Comparison of ENCODE assay signal across 15 cellular contexts in the genomic region with DNA sequence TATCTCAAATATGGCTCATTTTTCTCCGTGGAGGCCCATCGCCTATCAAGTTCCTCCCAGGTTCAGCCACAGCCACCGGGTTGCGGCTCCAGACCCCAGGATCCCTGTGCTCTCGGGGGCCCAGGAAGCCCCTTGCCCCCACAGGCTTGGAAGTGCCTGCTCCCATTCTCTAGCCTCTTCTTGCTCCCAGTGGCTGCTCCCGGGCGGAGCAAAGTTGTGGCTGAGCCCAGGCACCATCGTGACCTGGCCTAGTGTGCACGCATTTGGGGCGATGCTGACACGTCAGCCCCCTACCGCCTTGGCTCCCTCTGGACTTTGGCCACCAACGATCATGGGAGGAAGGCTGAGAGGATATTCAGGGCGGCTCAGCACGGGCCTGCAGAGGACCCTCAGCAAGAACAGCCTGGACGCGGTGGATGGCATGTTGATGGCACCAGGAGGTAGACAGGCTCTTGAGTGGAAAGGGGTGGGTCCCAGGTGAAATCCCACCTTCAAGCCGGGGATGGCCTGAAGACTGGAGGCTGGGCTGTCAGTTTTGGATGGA.
DNase-seq lines count a peak whose midpoint lies in the region; ATAC-seq and TF ChIP-seq lines count a peak whose summit lies in the region.
"Had no signal": no experiment of that assay in that cellular context is flagged by ENCODE, and none has a peak within 500 bp of the region (broad histone marks: within the 10 kb centered on the region; RNA-seq: fewer than 3 reads in every experiment).

No MANE protein-coding gene starts in this region.

- H3K4ac ChIP-seq in neuronal stem cell (ENCODE audit: low read length), result no peak overlapping the region

- H4K8ac ChIP-seq in neuronal stem cell (ENCODE audit: low read depth, low read length), result no peak overlapping the region

- peak overlapping the region; percentile 84 for H2BK12ac ChIP-seq in neuronal stem cell (ENCODE audit: low read length)

- peaks cover 3% of the 10 kb centered on the region for H3K9me3 Mint-ChIP-seq in chondrocyte (ENCODE audit: low read depth)
- H3K9me3 Mint-ChIP-seq: CD8-positive, alpha-beta T cell; GM23338; HFFc6 had no signal

- no peak for TF ChIP-seq POLR2A in upper lobe of left lung (IDR thresholded peaks at IDR 0.05)

- H2BK15ac ChIP-seq in neuronal stem cell (ENCODE audit: low read length), result no peak overlapping the region

- ATAC-seq in upper lobe of left lung (ENCODE audit: low FRiP score in 2 of 2), result peak; percentile 8 to 40
- ATAC-seq: CD8-positive, alpha-beta T cell; GM23338; HepG2 had no signal

- H3K36me3 ChIP-seq in neuronal stem cell (replicated peaks in 1 of 2; ENCODE audit: control insufficient read depth in 2 of 2, insufficient read depth in 2 of 2, low read length in 2 of 2) (no peaks in the 10 kb centered on the region), upper lobe of left lung (no peaks in the 10 kb centered on the region)
- H3K36me3 ChIP-seq: BLaER1 treated with 17β-estradiol and CSF1 and Interleukin-3, amounts not matched to agents 10 nM and 100 nM had no signal

- no peaks in the 10 kb centered on the region for H3K4me1 Mint-ChIP-seq in chondrocyte (ENCODE audit: low read depth)
- H3K4me1 Mint-ChIP-seq: B cell had no signal

- peak overlapping the region; percentile 85 for H3K23ac ChIP-seq in neuronal stem cell (ENCODE audit: low read depth, low read length, poor library complexity)

- DNase-seq in chondrocyte (ENCODE audit: low spot score) (peak; percentile 64), neuronal stem cell (ENCODE audit: low spot score) (no peak), upper lobe of left lung (peak in 1 of 2 donors; percentile 41), midbrain (lab: John Stamatoyannopoulos, UW) (no peak), DMS53 treated with DMSO at 0.1 percent for 48 hours (lab: John Stamatoyannopoulos, UW; ENCODE audit: unreplicated experiment) (no peak)
- no peak for DNase-seq in effector CD8-positive, alpha-beta T cell (lab: John Stamatoyannopoulos, UW)
- DNase-seq: CD8-positive, alpha-beta T cell; DMS79; GDM1 had no signal

- H2AFZ ChIP-seq in neuronal stem cell (ENCODE audit: low read length), result no peak overlapping the region

- H3K27ac Mint-ChIP-seq in chondrocyte (ENCODE audit: unreplicated experiment), result no peak overlapping the region
- H3K27ac Mint-ChIP-seq: B cell; CD8-positive, alpha-beta T cell; GM23338; HFFc6; IgD-negative memory B cell had no signal

- peaks cover 3% of the 10 kb centered on the region for H3K79me1 ChIP-seq in neuronal stem cell (ENCODE audit: low read depth, low read length)

- H3K36me3 Mint-ChIP-seq in chondrocyte (ENCODE audit: low read depth), result no peaks in the 10 kb centered on the region
- H3K36me3 Mint-ChIP-seq: CD8-positive, alpha-beta T cell; IgD-negative memory B cell had no signal

- no peaks in the 10 kb centered on the region for H3K27me3 Mint-ChIP-seq in chondrocyte (ENCODE audit: low read depth)
- H3K27me3 Mint-ChIP-seq: B cell, IgD-negative memory B cell had no signal

- no peak for TF ChIP-seq EP300 in upper lobe of left lung (IDR thresholded peaks at IDR 0.05)

- WGBS in neuronal stem cell (ENCODE audit: extremely low coverage in 2 of 2, insufficient read length in 2 of 2, insufficient replicate concordance in 1 of 2), 2 donors, result no CpG with 5 or more reads among the region's 18 CpGs
- WGBS in upper lobe of left lung, 2 donors, result 94 to 95% methylated on average over 17 to 18 of the region's 18 CpGs

- H3K9ac ChIP-seq in neuronal stem cell (ENCODE audit: low read depth, low read length, poor library complexity), result peak overlapping the region; percentile 44
- H3K9ac ChIP-seq: BLaER1 treated with 17β-estradiol and CSF1 and Interleukin-3, amounts not matched to agents 10 nM and 100 nM had no signal

- no peak overlapping the region for H3K14ac ChIP-seq in neuronal stem cell (ENCODE audit: low read length)

- H3K27ac ChIP-seq in neuronal stem cell (replicated peaks; ENCODE audit: low read length) (no peak overlapping the region), upper lobe of left lung (no peak overlapping the region)
- H3K27ac ChIP-seq: BLaER1 treated with 17β-estradiol and CSF1 and Interleukin-3, amounts not matched to agents 10 nM and 100 nM had no signal

- no peaks in the 10 kb centered on the region for H3K4me1 ChIP-seq in neuronal stem cell (ENCODE audit: control insufficient read depth in 2 of 2, insufficient read depth in 1 of 2, low read depth in 1 of 2, low read length in 2 of 2)
- no peaks in the 10 kb centered on the region for H3K4me1 ChIP-seq in upper lobe of left lung
- H3K4me1 ChIP-seq: BLaER1 treated with 17β-estradiol and CSF1 and Interleukin-3, amounts not matched to agents 10 nM and 100 nM had no signal

- H3K4me2 ChIP-seq in neuronal stem cell (ENCODE audit: insufficient read depth, low read length, poor library complexity, severe bottlenecking), result no peak overlapping the region
- H3K4me2 ChIP-seq: BLaER1 treated with 17β-estradiol and CSF1 and Interleukin-3, amounts not matched to agents 10 nM and 100 nM; GM23338 had no signal

- H3K9me3 ChIP-seq in neuronal stem cell (replicated peaks in 1 of 2; ENCODE audit: control insufficient read depth in 2 of 2, insufficient read depth in 1 of 2, low read depth in 1 of 2, low read length in 2 of 2), result peaks cover 0 to 2% of the 10 kb centered on the region in 2 donors
- H3K9me3 ChIP-seq in upper lobe of left lung, result peaks cover 0 to 4% (median 0%) of the 10 kb centered on the region in 4 donors
- H3K9me3 ChIP-seq: BLaER1 treated with 17β-estradiol and CSF1 and Interleukin-3, amounts not matched to agents 10 nM and 100 nM had no signal

- no peak overlapping the region for H2BK120ac ChIP-seq in neuronal stem cell (ENCODE audit: low read depth, low read length)

- TF ChIP-seq CTCF in chondrocyte (IDR thresholded peaks at IDR 0.05) (no peak), upper lobe of left lung (IDR thresholded peaks at IDR 0.05) (no peak)

- H3K4me3 ChIP-seq in neuronal stem cell (ENCODE audit: low read length in 2 of 2) (no peak overlapping the region), upper lobe of left lung (no peak overlapping the region)
- H3K4me3 ChIP-seq: BLaER1 treated with 17β-estradiol and CSF1 and Interleukin-3, amounts not matched to agents 10 nM and 100 nM; GM23338 had no signal

- no peak overlapping the region for H2BK5ac ChIP-seq in neuronal stem cell (ENCODE audit: low read length)

- no peaks in the 10 kb centered on the region for H3K27me3 ChIP-seq in neuronal stem cell (ENCODE audit: control insufficient read depth in 3 of 3, insufficient read depth in 3 of 3, low read depth in 1 of 3, low read length in 3 of 3)
- no peaks in the 10 kb centered on the region for H3K27me3 ChIP-seq in upper lobe of left lung
- H3K27me3 ChIP-seq: BLaER1 treated with 17β-estradiol and CSF1 and Interleukin-3, amounts not matched to agents 10 nM and 100 nM had no signal

- H4K91ac ChIP-seq in neuronal stem cell (ENCODE audit: low read depth, low read length, poor library complexity), result no peak overlapping the region

- no peak overlapping the region for H2AK5ac ChIP-seq in neuronal stem cell (ENCODE audit: low read depth, low read length)

- H3K18ac ChIP-seq in neuronal stem cell (ENCODE audit: low read length), result peak overlapping the region; percentile 80

- H3K4me3 Mint-ChIP-seq in chondrocyte (ENCODE audit: unreplicated experiment), result no peak overlapping the region
- H3K4me3 Mint-ChIP-seq: B cell; CD8-positive, alpha-beta T cell; GM23338; HFFc6; IgD-negative memory B cell had no signal
